In the genomic region with DNA sequence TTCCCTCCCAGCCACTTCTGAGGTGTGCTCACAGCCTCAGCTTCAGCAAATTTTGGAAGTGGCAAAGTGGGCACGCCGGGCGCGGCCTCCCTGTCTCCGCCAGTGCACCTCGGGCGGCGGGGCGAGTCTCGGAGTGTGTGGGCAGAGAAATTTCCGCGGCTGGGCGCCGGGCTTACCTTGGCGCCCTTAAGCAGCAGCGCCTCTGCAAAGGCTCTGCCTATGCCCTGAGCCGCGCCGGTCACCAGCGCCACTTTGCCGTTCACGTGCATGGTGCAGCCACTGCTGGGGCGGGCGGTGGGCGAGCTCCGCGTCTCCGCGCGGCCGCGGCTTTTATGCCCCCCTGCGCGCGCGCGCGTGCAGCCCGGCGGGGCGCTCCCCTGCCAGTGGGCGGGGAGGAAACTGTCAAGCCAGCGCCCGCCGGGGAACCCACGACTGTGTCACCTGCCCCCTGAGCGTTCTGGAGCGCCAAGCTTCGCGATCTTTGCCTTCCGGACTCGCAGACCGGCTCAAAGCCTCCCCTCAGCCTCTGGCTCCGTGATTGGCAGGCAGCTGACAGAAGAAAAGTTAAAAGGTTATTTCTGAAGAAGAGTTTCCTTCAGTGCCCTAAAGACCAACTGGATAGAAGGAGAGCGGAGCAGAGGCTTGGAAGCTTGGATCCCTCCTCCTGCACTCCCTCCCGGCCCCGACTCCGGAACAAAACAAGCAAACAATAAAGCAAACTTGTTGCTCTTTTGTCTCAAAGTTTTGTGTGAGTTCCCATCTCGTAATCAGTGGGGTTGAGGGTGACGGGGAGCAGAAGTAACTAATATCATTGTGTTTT, we compare ENCODE assay signal across 1 cellular context.
TF ChIP-seq lines count a peak whose summit lies in the region.

Gene HPGD (minus strand): TSS at position 306 of the 820 bp plus-strand sequence. CDS start 37 bp downstream, at position 269.

TF ChIP-seq in K562, 482 proteins besides CTCF, POLR2A, EP300 and RAD21 (continued from another document):
- TF ChIP-seq, protein P1, sequence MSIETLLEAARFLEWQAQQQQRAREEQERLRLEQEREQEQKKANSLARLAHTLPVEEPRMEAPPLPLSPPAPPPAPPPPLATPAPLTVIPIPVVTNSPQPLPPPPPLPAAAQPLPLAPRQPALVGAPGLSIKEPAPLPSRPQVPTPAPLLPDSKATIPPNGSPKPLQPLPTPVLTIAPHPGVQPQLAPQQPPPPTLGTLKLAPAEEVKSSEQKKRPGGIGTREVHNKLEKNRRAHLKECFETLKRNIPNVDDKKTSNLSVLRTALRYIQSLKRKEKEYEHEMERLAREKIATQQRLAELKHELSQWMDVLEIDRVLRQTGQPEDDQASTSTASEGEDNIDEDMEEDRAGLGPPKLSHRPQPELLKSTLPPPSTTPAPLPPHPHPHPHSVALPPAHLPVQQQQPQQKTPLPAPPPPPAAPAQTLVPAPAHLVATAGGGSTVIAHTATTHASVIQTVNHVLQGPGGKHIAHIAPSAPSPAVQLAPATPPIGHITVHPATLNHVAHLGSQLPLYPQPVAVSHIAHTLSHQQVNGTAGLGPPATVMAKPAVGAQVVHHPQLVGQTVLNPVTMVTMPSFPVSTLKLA (conservative IDR thresholded peaks at IDR 0.05): 0 out of 4 replicates have a peak, but pooled peaks of 1 of the 2 experiments have one; percentile 15
- TF ChIP-seq FOXJ3 (CRISPR knock-in tag; IDR thresholded peaks at IDR 0.05) (no peak), YY1 (IDR thresholded peaks at IDR 0.05; ENCODE audit: borderline replicate concordance in 1 of 3, control insufficient read depth in 1 of 3, extremely low read depth in 1 of 3, insufficient read depth in 3 of 3, insufficient read length in 1 of 3, insufficient replicate concordance in 2 of 3, low read depth in 1 of 3, low read length in 2 of 3) (peak in 1 of 3 experiments; percentile 8), TFAP4 (CRISPR knock-in tag; IDR thresholded peaks at IDR 0.05; ENCODE audit: borderline replicate concordance) (peak; percentile 26; the same call in 1 of the 2 replicates), RB1 (IDR thresholded peaks at IDR 0.05; ENCODE audit: low read depth) (0 out of 2 replicates have a peak, but pooled peaks have one; percentile 38), MAZ (CRISPR knock-in tag; conservative IDR thresholded peaks at IDR 0.05 in 1 of 2, IDR thresholded peaks at IDR 0.05 in 1 of 2) (no peak; a peak in 1 of 4 replicates), EP400 (IDR thresholded peaks at IDR 0.05) (no peak), RNF2 (IDR thresholded peaks at IDR 0.05) (0 out of 2 replicates have a peak, but pooled peaks have one; percentile 12), NCOA6 (IDR thresholded peaks at IDR 0.05) (0 out of 2 replicates have a peak, but pooled peaks have one; percentile 26), HNRNPL (IDR thresholded peaks at IDR 0.05; ENCODE audit: low read depth, low read length) (peak; percentile 63; the same call in 1 of the 2 replicates), PKNOX1 (IDR thresholded peaks at IDR 0.05) (peak; percentile 93), L3MBTL2 (IDR thresholded peaks at IDR 0.05) (peak; percentile 60), MITF (IDR thresholded peaks at IDR 0.05) (0 out of 2 replicates have a peak, but pooled peaks have one; percentile 15), SAP30 (IDR thresholded peaks at IDR 0.05; ENCODE audit: borderline replicate concordance, insufficient read depth, low read depth, low read length, poor library complexity, severe bottlenecking) (peak; percentile 22), RBFOX2 (IDR thresholded peaks at IDR 0.05; ENCODE audit: low read depth, low read length) (peak; percentile 66), MTA2 (IDR thresholded peaks at IDR 0.05; ENCODE audit: low read depth) (no peak), ZBTB7A (IDR thresholded peaks at IDR 0.05; ENCODE audit: borderline replicate concordance, control insufficient read depth, low read depth, low read length) (peak; percentile 43; the same call in 1 of the 2 replicates), CCNT2 (IDR thresholded peaks at IDR 0.05; ENCODE audit: borderline replicate concordance, extremely low read depth, insufficient read length, low read depth, low read length) (peak; percentile 3), POLR2AphosphoS5 (IDR thresholded peaks at IDR 0.05; ENCODE audit: control insufficient read depth, insufficient read depth, low read depth, low read length) (0 out of 2 replicates have a peak, but pooled peaks have one; percentile 10), RUNX1 (IDR thresholded peaks at IDR 0.05; ENCODE audit: low read depth) (no peak), BHLHE40 (IDR thresholded peaks at IDR 0.05; ENCODE audit: low read length) (peak; percentile 36; the same call in 1 of the 2 replicates), PBX2 (CRISPR knock-in tag; IDR thresholded peaks at IDR 0.05; ENCODE audit: low read depth) (peak; percentile 50), PBX2 (tag; conservative IDR thresholded peaks at IDR 0.05; ENCODE audit: low read depth) (no peak), E2F6 (IDR thresholded peaks at IDR 0.05; ENCODE audit: borderline replicate concordance in 1 of 2, extremely low read depth in 1 of 2, insufficient read depth in 1 of 2, insufficient read length in 1 of 2, low read depth in 1 of 2, low read length in 1 of 2, poor library complexity in 1 of 2, severe bottlenecking in 1 of 2) (peak; percentile 29 to 54), NRF1 (conservative IDR thresholded peaks at IDR 0.05 in 1 of 2, IDR thresholded peaks at IDR 0.05 in 1 of 2) (peak; percentile 65 to 70), POLR2G (IDR thresholded peaks at IDR 0.05; ENCODE audit: low read depth, low read length) (peak; percentile 70), KAT8 (IDR thresholded peaks at IDR 0.05; ENCODE audit: low read depth) (no peak)
- TF ChIP-seq, protein P2, sequence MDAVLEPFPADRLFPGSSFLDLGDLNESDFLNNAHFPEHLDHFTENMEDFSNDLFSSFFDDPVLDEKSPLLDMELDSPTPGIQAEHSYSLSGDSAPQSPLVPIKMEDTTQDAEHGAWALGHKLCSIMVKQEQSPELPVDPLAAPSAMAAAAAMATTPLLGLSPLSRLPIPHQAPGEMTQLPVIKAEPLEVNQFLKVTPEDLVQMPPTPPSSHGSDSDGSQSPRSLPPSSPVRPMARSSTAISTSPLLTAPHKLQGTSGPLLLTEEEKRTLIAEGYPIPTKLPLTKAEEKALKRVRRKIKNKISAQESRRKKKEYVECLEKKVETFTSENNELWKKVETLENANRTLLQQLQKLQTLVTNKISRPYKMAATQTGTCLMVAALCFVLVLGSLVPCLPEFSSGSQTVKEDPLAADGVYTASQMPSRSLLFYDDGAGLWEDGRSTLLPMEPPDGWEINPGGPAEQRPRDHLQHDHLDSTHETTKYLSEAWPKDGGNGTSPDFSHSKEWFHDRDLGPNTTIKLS (IDR thresholded peaks at IDR 0.05; ENCODE audit: borderline replicate concordance, low read depth): no peak
- TF ChIP-seq, protein P3, sequence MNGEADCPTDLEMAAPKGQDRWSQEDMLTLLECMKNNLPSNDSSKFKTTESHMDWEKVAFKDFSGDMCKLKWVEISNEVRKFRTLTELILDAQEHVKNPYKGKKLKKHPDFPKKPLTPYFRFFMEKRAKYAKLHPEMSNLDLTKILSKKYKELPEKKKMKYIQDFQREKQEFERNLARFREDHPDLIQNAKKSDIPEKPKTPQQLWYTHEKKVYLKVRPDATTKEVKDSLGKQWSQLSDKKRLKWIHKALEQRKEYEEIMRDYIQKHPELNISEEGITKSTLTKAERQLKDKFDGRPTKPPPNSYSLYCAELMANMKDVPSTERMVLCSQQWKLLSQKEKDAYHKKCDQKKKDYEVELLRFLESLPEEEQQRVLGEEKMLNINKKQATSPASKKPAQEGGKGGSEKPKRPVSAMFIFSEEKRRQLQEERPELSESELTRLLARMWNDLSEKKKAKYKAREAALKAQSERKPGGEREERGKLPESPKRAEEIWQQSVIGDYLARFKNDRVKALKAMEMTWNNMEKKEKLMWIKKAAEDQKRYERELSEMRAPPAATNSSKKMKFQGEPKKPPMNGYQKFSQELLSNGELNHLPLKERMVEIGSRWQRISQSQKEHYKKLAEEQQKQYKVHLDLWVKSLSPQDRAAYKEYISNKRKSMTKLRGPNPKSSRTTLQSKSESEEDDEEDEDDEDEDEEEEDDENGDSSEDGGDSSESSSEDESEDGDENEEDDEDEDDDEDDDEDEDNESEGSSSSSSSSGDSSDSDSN (IDR thresholded peaks at IDR 0.05; ENCODE audit: borderline replicate concordance in 1 of 2, low read depth in 2 of 2, low read length in 2 of 2): 0 out of 4 replicates have a peak, but pooled peaks of 1 of the 2 experiments have one; percentile 19
- TF ChIP-seq, protein P4, sequence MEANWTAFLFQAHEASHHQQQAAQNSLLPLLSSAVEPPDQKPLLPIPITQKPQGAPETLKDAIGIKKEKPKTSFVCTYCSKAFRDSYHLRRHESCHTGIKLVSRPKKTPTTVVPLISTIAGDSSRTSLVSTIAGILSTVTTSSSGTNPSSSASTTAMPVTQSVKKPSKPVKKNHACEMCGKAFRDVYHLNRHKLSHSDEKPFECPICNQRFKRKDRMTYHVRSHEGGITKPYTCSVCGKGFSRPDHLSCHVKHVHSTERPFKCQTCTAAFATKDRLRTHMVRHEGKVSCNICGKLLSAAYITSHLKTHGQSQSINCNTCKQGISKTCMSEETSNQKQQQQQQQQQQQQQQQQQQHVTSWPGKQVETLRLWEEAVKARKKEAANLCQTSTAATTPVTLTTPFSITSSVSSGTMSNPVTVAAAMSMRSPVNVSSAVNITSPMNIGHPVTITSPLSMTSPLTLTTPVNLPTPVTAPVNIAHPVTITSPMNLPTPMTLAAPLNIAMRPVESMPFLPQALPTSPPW (CRISPR knock-in tag; IDR thresholded peaks at IDR 0.05): peak; percentile 54; the same call in 1 of the 2 replicates
